18 cellular contexts compared by ENCODE assay signal in genomic region chr2:40564174-40564573, GRCh38.
"Had no signal": no experiment of that assay in that cellular context is flagged by ENCODE, and none has a peak within 500 bp of the region (broad histone marks: within the 10 kb centered on the region; RNA-seq: fewer than 3 reads in every experiment).

No MANE protein-coding gene starts in this region.

- H3K27ac Mint-ChIP-seq: naive B cell; nephron progenitor cell; stimulated activated effector memory CD8-positive, alpha-beta T cell treated with anti-CD3 and anti-CD28 coated beads, Interleukin-12 subunit alpha, Interleukin-12 subunit beta, amount 100 ng/mL, for 72 hours had no signal

- H3K27me3 ChIP-seq: dorsolateral prefrontal cortex, heart left ventricle, right atrium auricular region, tibial artery, upper lobe of left lung had no signal

- H3K4me3 Mint-ChIP-seq: naive B cell; nephron progenitor cell; stimulated activated effector memory CD8-positive, alpha-beta T cell treated with anti-CD3 and anti-CD28 coated beads, Interleukin-12 subunit alpha, Interleukin-12 subunit beta, amount 100 ng/mL, for 72 hours had no signal

- H3K27ac ChIP-seq: dorsolateral prefrontal cortex, heart left ventricle, right atrium auricular region, tibial artery, upper lobe of left lung had no signal

- ATAC-seq: heart left ventricle; stimulated activated effector memory CD8-positive, alpha-beta T cell treated with anti-CD3 and anti-CD28 coated beads, Interleukin-12 subunit alpha, Interleukin-12 subunit beta, amount 100 ng/mL, for 72 hours; stimulated activated naive CD8-positive, alpha-beta T cell treated with anti-CD3 and anti-CD28 coated beads, Interleukin-15, Interleukin-2, amounts not matched to agents 100 U/mL and 50 U/mL, for 24 hours had no signal

- DNase-seq: cortex of kidney; dorsolateral prefrontal cortex; effector CD8-positive, alpha-beta T cell; foreskin melanocyte; heart left ventricle; hippocampal formation; mesendoderm; naive B cell; nephron progenitor cell; posterior cingulate gyrus; stimulated activated CD4-positive, alpha-beta T cell treated with anti-CD3 and anti-CD28 coated beads, Interleukin-4, amount 100 ng/mL, for 1 hour; stimulated activated CD8-positive, alpha-beta memory T cell treated with anti-CD3 and anti-CD28 coated beads, Interleukin-4, amount 100 ng/mL, for 48 hours; stimulated activated naive CD8-positive, alpha-beta T cell treated with anti-CD3 and anti-CD28 coated beads, Interleukin-15, Interleukin-2, amounts not matched to agents 100 U/mL and 50 U/mL, for 24 hours; tibial artery; upper lobe of left lung had no signal

- H3K36me3 ChIP-seq: heart left ventricle, right atrium auricular region, tibial artery, upper lobe of left lung had no signal

- H3K4me1 Mint-ChIP-seq: naive B cell; nephron progenitor cell; stimulated activated effector memory CD8-positive, alpha-beta T cell treated with anti-CD3 and anti-CD28 coated beads, Interleukin-12 subunit alpha, Interleukin-12 subunit beta, amount 100 ng/mL, for 72 hours had no signal

- H3K9me3 ChIP-seq: heart left ventricle, right atrium auricular region, tibial artery, upper lobe of left lung had no signal

- H3K36me3 Mint-ChIP-seq: naive B cell; stimulated activated effector memory CD8-positive, alpha-beta T cell treated with anti-CD3 and anti-CD28 coated beads, Interleukin-12 subunit alpha, Interleukin-12 subunit beta, amount 100 ng/mL, for 72 hours had no signal

- H3K4me3 ChIP-seq: dorsolateral prefrontal cortex, heart left ventricle, right atrium auricular region, smooth muscle cell, tibial artery, upper lobe of left lung had no signal

- H3K4me1 ChIP-seq: right atrium auricular region, tibial artery, upper lobe of left lung had no signal

- H3K27me3 Mint-ChIP-seq: naive B cell had no signal

- H3K9me3 Mint-ChIP-seq: naive B cell, nephron progenitor cell had no signal
